ENCODE assay signal across 11 cellular contexts in the genomic region with DNA sequence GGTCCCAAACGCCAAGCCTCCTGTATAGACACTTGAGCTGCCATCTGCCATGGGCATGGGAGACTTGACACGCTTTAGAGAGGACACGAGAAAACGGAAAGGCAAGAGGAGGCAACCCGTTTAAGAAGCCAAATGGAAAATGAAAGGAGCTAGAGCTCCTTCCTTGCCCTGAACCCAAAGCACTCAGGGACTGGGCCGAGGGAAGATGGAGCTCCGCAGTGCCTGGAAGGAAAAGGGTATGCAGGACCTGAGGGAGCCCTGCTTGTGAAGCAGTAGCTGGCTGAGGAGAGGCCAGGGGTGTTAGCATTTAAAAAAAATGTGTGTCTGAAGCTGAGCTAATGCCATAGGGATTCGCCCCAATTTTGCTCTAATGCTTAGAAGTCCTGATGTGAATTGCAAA. TPM values are rescaled to one million over a fixed set of nuclear protein-coding genes. Genes with fewer than 3 reads are reported as not detected.
A peak's percentile ranks its signal among the peaks of the same experiment; 100 is the strongest.
DNase-seq lines count a peak whose midpoint lies in the region; TF ChIP-seq lines count a peak whose summit lies in the region.
"Had no signal": no experiment of that assay in that cellular context is flagged by ENCODE, and none has a peak within 500 bp of the region (broad histone marks: within the 10 kb centered on the region; RNA-seq: fewer than 3 reads in every experiment).

No MANE protein-coding gene starts in this region.

- CTCF ChIA-PET in Calu3 (lab: Charles Lee) = no interaction called here

- H3K36me3 Mint-ChIP-seq in Calu3 (ENCODE audit: insufficient read depth, unreplicated experiment) (no peaks in the 10 kb centered on the region), HFFc6 (ENCODE audit: low read depth) (no peaks in the 10 kb centered on the region), nephron (ENCODE audit: low read depth) (no peaks in the 10 kb centered on the region), CD14-positive monocyte (peaks cover 0 to 2% of the 10 kb centered on the region in 2 donors)
- no peaks in the 10 kb centered on the region for H3K36me3 Mint-ChIP-seq in dendritic cell treated with granulocyte-macrophage colony-stimulating factor and Interleukin-4, amounts not matched to agents 40 ng/mL and 50 ng/mL, for 4 days (ENCODE audit: low read depth)

- no peaks in the 10 kb centered on the region for H3K9me3 Mint-ChIP-seq in Calu3 (ENCODE audit: low read depth, unreplicated experiment)
- no peaks in the 10 kb centered on the region for H3K9me3 Mint-ChIP-seq in HFFc6
- no peaks in the 10 kb centered on the region for H3K9me3 Mint-ChIP-seq in dendritic cell treated with granulocyte-macrophage colony-stimulating factor and Interleukin-4, amounts not matched to agents 40 ng/mL and 50 ng/mL, for 4 days
- H3K9me3 Mint-ChIP-seq in nephron = peaks cover 4% of the 10 kb centered on the region
- peaks cover 0 to 7% (median 0%) of the 10 kb centered on the region in 7 donors for H3K9me3 Mint-ChIP-seq in CD14-positive monocyte

- DNase-seq in Calu3 (no peak), HFFc6 (no peak), NCI-H1436 treated with DMSO at 0.1 percent for 48 hours (lab: John Stamatoyannopoulos, UW) (no peak), islet precursor cell (no peak), CD14-positive monocyte (ENCODE audit: low spot score) (no peak), head of caudate nucleus (no peak)
- DNase-seq: activated CD8-positive, alpha-beta memory T cell treated with anti-CD3 and anti-CD28 coated beads, Interleukin-2, amount 10 ng/mL, durations not matched to agents 7 days and 5 days; activated naive CD4-positive, alpha-beta T cell treated with anti-CD3 and anti-CD28 coated beads, Interleukin-2, amount 50 U/mL, for 16 hours; C1 segment of cervical spinal cord had no signal

- TF ChIP-seq CTCF in Calu3 (IDR thresholded peaks at IDR 0.05; ENCODE audit: unreplicated experiment) (no peak), HFFc6 (IDR thresholded peaks at IDR 0.05) (no peak), nephron (IDR thresholded peaks at IDR 0.05; ENCODE audit: unreplicated experiment in 3 of 3) (no peak), CD14-positive monocyte (IDR thresholded peaks at IDR 0.05) (no peak)

- H3K4me3 Mint-ChIP-seq in Calu3 (ENCODE audit: low read depth, unreplicated experiment) = peak overlapping the region; percentile 64
- H3K4me3 Mint-ChIP-seq in HFFc6 = peak overlapping the region; percentile 83
- H3K4me3 Mint-ChIP-seq in dendritic cell treated with granulocyte-macrophage colony-stimulating factor and Interleukin-4, amounts not matched to agents 40 ng/mL and 50 ng/mL, for 4 days = peak overlapping the region; percentile 54
- peak overlapping the region; percentile 1 to 64 (median 53) for H3K4me3 Mint-ChIP-seq in nephron
- H3K4me3 Mint-ChIP-seq in CD14-positive monocyte = peak overlapping the region in 1 of 2 donors; percentile 59
- H3K4me3 Mint-ChIP-seq: activated CD8-positive, alpha-beta memory T cell treated with anti-CD3 and anti-CD28 coated beads, Interleukin-2, amount 10 ng/mL, durations not matched to agents 7 days and 5 days had no signal

- H3K27me3 Mint-ChIP-seq in Calu3 (ENCODE audit: unreplicated experiment) = peaks cover 65% of the 10 kb centered on the region
- H3K27me3 Mint-ChIP-seq in HFFc6 (ENCODE audit: insufficient read depth) = peaks cover 10% of the 10 kb centered on the region; the same call in 1 of the 2 replicates
- H3K27me3 Mint-ChIP-seq in dendritic cell treated with granulocyte-macrophage colony-stimulating factor and Interleukin-4, amounts not matched to agents 40 ng/mL and 50 ng/mL, for 4 days = peaks cover 36% of the 10 kb centered on the region
- H3K27me3 Mint-ChIP-seq in nephron (ENCODE audit: low read depth) = peaks cover 37% of the 10 kb centered on the region
- H3K27me3 Mint-ChIP-seq in CD14-positive monocyte (ENCODE audit: low read depth in 3 of 3) = peaks cover 23 to 46% (median 27%) of the 10 kb centered on the region in 3 donors

- no TSS peak for BruUV-seq in Calu3 (replicated peaks; lab: Mats Ljungman, UMichigan)

- intact Hi-C loops in Calu3 (cut with micrococcal nuclease; ENCODE audit: unreplicated experiment) = no loop called here
- intact Hi-C loops in dendritic cell treated with granulocyte-macrophage colony-stimulating factor and Interleukin-4, amounts not matched to agents 40 ng/mL and 50 ng/mL, for 4 days (cut with micrococcal nuclease) = no loop called here
- intact Hi-C loops in CD14-positive monocyte (cut with micrococcal nuclease) = no loop called here
- intact Hi-C loops in head of caudate nucleus (cut with DNase I) = no loop called here

- no peak overlapping the region for H3K27ac Mint-ChIP-seq in Calu3 (ENCODE audit: unreplicated experiment)
- H3K27ac Mint-ChIP-seq in HFFc6 = no peak overlapping the region
- no peak overlapping the region for H3K27ac Mint-ChIP-seq in dendritic cell treated with granulocyte-macrophage colony-stimulating factor and Interleukin-4, amounts not matched to agents 40 ng/mL and 50 ng/mL, for 4 days
- no peak overlapping the region for H3K27ac Mint-ChIP-seq in nephron
- H3K27ac Mint-ChIP-seq in CD14-positive monocyte = no peak overlapping the region
- H3K27ac Mint-ChIP-seq: activated CD8-positive, alpha-beta memory T cell treated with anti-CD3 and anti-CD28 coated beads, Interleukin-2, amount 10 ng/mL, durations not matched to agents 7 days and 5 days had no signal

- H3K4me1 Mint-ChIP-seq in Calu3 (ENCODE audit: low read depth, unreplicated experiment) (no peaks in the 10 kb centered on the region), HFFc6 (ENCODE audit: low read depth) (peaks cover 12% of the 10 kb centered on the region), nephron (no peaks in the 10 kb centered on the region), CD14-positive monocyte (peaks cover 7% of the 10 kb centered on the region)
- H3K4me1 Mint-ChIP-seq in dendritic cell treated with granulocyte-macrophage colony-stimulating factor and Interleukin-4, amounts not matched to agents 40 ng/mL and 50 ng/mL, for 4 days (ENCODE audit: low read depth) = peaks cover 5% of the 10 kb centered on the region

RNA-seq across cellular contexts. Expression of a gene that starts 15.1 kb away (rescaled TPM):
- not detected in 2 replicates for total RNA-seq in Calu3 (2022)
- under 1 TPM in 1 of 6 experiments, not detected in 5; 0.11 TPM for total RNA-seq in HFFc6 (2021; fragmentation: NEBNext Ultra II Directional; extraction: Animal tissue kit (Norgen Biotek cat#: 25700))
- not detected for polyA plus RNA-seq in CD14-positive monocyte
